In genomic region chrX:75746891-75747639, GRCh38 we compare ENCODE assay signal across 8 cellular contexts. TPM values are rescaled to one million over a fixed set of nuclear protein-coding genes. Genes with fewer than 3 reads are reported as not detected.
A peak's percentile ranks its signal among the peaks of the same experiment; 100 is the strongest.
DNase-seq lines count a peak whose midpoint lies in the region; ATAC-seq and TF ChIP-seq lines count a peak whose summit lies in the region.

No MANE protein-coding gene starts in this region.

- TF ChIP-seq CTCF in Calu3 (IDR thresholded peaks at IDR 0.05; ENCODE audit: unreplicated experiment) (no peak), endothelial cell (IDR thresholded peaks at IDR 0.05; ENCODE audit: unreplicated experiment) (no peak)

- H3K36me3 ChIP-seq in mucosa of rectum (ENCODE audit: control insufficient read depth in 2 of 2, insufficient read depth in 2 of 2, low read length in 2 of 2): no peaks in the 10 kb centered on the region

- H3K36me3 Mint-ChIP-seq in Calu3 (ENCODE audit: insufficient read depth, unreplicated experiment): peaks cover 6% of the 10 kb centered on the region
- H3K36me3 Mint-ChIP-seq in endothelial cell (ENCODE audit: low read depth, unreplicated experiment): peaks cover 24% of the 10 kb centered on the region

- H3K9me3 Mint-ChIP-seq in Calu3 (ENCODE audit: low read depth, unreplicated experiment): peaks cover 5% of the 10 kb centered on the region
- peaks cover 9% of the 10 kb centered on the region for H3K9me3 Mint-ChIP-seq in endothelial cell (ENCODE audit: unreplicated experiment)
- H3K9me3 Mint-ChIP-seq in stimulated activated naive CD8-positive, alpha-beta T cell treated with anti-CD3 and anti-CD28 coated beads, Interleukin-15, amount 100 ng/mL, for 72 hours: peaks cover 4 to 6% of the 10 kb centered on the region in 2 donors

- intact Hi-C loops in Calu3 (cut with micrococcal nuclease; ENCODE audit: unreplicated experiment): no loop called here

- H3K27me3 ChIP-seq in mucosa of rectum (ENCODE audit: control insufficient read depth in 2 of 2, insufficient read depth in 2 of 2, low read length in 2 of 2): peaks cover 0 to 4% of the 10 kb centered on the region in 2 donors

- no peak overlapping the region for H3K27ac ChIP-seq in mucosa of rectum (ENCODE audit: low read depth in 2 of 2, low read length in 2 of 2)

- H3K4me3 ChIP-seq in mucosa of rectum (ENCODE audit: low read length in 2 of 2): peak overlapping the region; percentile 52 to 72

- H3K4me3 Mint-ChIP-seq in Calu3 (ENCODE audit: low read depth, unreplicated experiment): peak overlapping the region; percentile 61
- peak overlapping the region; percentile 89 for H3K4me3 Mint-ChIP-seq in endothelial cell (ENCODE audit: unreplicated experiment)
- H3K4me3 Mint-ChIP-seq in stimulated activated naive CD8-positive, alpha-beta T cell treated with anti-CD3 and anti-CD28 coated beads, Interleukin-15, amount 100 ng/mL, for 72 hours: peak overlapping the region; percentile 68 to 74

- H3K4me1 Mint-ChIP-seq in Calu3 (ENCODE audit: low read depth, unreplicated experiment): peaks cover 8% of the 10 kb centered on the region
- no peaks in the 10 kb centered on the region for H3K4me1 Mint-ChIP-seq in endothelial cell (ENCODE audit: unreplicated experiment)
- peaks cover 10% of the 10 kb centered on the region for H3K4me1 Mint-ChIP-seq in stimulated activated naive CD8-positive, alpha-beta T cell treated with anti-CD3 and anti-CD28 coated beads, Interleukin-15, amount 100 ng/mL, for 72 hours

- CTCF ChIA-PET in Calu3 (lab: Charles Lee): no interaction called here

- H3K9ac ChIP-seq in mucosa of rectum (ENCODE audit: low read depth in 1 of 2, low read length in 2 of 2): peak overlapping the region in 1 of 2 donors; percentile 23

- ATAC-seq in GM21447 (IDR thresholded peaks at IDR 0.05; ENCODE audit: unreplicated experiment): peak; percentile 73
- peak; percentile 92 for ATAC-seq in stimulated activated naive CD8-positive, alpha-beta T cell treated with anti-CD3 and anti-CD28 coated beads, Interleukin-15, amount 100 ng/mL, for 72 hours

- DNase-seq in Calu3 (peak; percentile 24), KG1 (lab: John Stamatoyannopoulos, UW) (peak; percentile 1), endothelial cell (ENCODE audit: low spot score) (peak; percentile 37), islet precursor cell (no peak)
- peak; percentile 8 to 18 for DNase-seq in activated CD4-positive, alpha-beta T cell treated with anti-CD3 and anti-CD28 coated beads, Interleukin-2, amount 50 U/mL, for 4 hours
- DNase-seq in stimulated activated naive CD8-positive, alpha-beta T cell treated with anti-CD3 and anti-CD28 coated beads, Interleukin-15, amount 100 ng/mL, for 72 hours: peak; percentile 4 to 33

- BruUV-seq in Calu3 (replicated peaks; lab: Mats Ljungman, UMichigan): no TSS peak

- H3K9me3 ChIP-seq in mucosa of rectum (ENCODE audit: control insufficient read depth in 2 of 2, low read length in 2 of 2): peaks cover 0 to 3% of the 10 kb centered on the region in 2 donors

- H3K4me1 ChIP-seq in mucosa of rectum (ENCODE audit: control insufficient read depth in 2 of 2, insufficient read depth in 2 of 2, low read length in 2 of 2): peaks cover 0 to 4% of the 10 kb centered on the region in 2 donors

- H3K27ac Mint-ChIP-seq in Calu3 (ENCODE audit: unreplicated experiment) (no peak overlapping the region), endothelial cell (ENCODE audit: unreplicated experiment) (peak overlapping the region; percentile 36)
- H3K27ac Mint-ChIP-seq in stimulated activated naive CD8-positive, alpha-beta T cell treated with anti-CD3 and anti-CD28 coated beads, Interleukin-15, amount 100 ng/mL, for 72 hours: peak overlapping the region; percentile 55 to 81

- H3K27me3 Mint-ChIP-seq in Calu3 (ENCODE audit: unreplicated experiment) (no peaks in the 10 kb centered on the region), endothelial cell (ENCODE audit: unreplicated experiment) (no peaks in the 10 kb centered on the region)
- H3K27me3 Mint-ChIP-seq in stimulated activated naive CD8-positive, alpha-beta T cell treated with anti-CD3 and anti-CD28 coated beads, Interleukin-15, amount 100 ng/mL, for 72 hours: no peaks in the 10 kb centered on the region

RNA-seq across cellular contexts. Expression of gene MAGEE2, which starts 38.0 kb away (rescaled TPM):
- total RNA-seq in Calu3 (2022): not detected in 2 replicates
- not detected for total RNA-seq in endothelial cell (ENCODE audit: unreplicated experiment)
